In the genomic region with DNA sequence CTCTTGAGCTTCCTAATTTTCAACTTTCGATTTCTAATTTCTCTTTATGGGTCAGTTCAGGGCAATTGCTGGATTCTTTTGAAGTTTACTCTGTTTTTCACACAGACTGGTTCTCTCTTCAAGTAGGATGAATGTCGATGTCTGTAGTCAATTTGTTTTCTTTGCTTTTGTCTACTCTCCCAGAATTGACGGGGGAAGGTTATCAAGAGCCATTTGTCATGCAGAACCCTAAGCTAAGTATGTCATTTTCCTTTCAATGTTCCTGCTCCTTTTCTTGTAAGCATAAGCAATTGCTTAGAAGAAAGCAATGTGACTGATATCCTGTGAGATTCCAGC, we compare ENCODE assay signal across 1 cellular context.
TF ChIP-seq lines count a peak whose summit lies in the region.

No MANE protein-coding gene starts in this region.

TF ChIP-seq in WTC11, 78 proteins besides CTCF, POLR2A, EP300 and RAD21:
- no peak for TF ChIP-seq USF1 (CRISPR knock-in tag; IDR thresholded peaks at IDR 0.05)
- no peak for TF ChIP-seq CREB1 (CRISPR knock-in tag; IDR thresholded peaks at IDR 0.05)
- TF ChIP-seq ZBTB21 (CRISPR knock-in tag; IDR thresholded peaks at IDR 0.05; ENCODE audit: borderline replicate concordance): no peak
- TF ChIP-seq JUN (CRISPR knock-in tag; IDR thresholded peaks at IDR 0.05): no peak
- TF ChIP-seq, protein P1, sequence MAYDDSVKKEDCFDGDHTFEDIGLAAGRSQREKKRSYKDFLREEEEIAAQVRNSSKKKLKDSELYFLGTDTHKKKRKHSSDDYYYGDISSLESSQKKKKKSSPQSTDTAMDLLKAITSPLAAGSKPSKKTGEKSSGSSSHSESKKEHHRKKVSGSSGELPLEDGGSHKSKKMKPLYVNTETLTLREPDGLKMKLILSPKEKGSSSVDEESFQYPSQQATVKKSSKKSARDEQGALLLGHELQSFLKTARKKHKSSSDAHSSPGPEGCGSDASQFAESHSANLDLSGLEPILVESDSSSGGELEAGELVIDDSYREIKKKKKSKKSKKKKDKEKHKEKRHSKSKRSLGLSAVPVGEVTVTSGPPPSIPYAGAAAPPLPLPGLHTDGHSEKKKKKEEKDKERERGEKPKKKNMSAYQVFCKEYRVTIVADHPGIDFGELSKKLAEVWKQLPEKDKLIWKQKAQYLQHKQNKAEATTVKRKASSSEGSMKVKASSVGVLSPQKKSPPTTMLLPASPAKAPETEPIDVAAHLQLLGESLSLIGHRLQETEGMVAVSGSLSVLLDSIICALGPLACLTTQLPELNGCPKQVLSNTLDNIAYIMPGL (CRISPR knock-in tag; IDR thresholded peaks at IDR 0.05): no peak
